In the genomic region with DNA sequence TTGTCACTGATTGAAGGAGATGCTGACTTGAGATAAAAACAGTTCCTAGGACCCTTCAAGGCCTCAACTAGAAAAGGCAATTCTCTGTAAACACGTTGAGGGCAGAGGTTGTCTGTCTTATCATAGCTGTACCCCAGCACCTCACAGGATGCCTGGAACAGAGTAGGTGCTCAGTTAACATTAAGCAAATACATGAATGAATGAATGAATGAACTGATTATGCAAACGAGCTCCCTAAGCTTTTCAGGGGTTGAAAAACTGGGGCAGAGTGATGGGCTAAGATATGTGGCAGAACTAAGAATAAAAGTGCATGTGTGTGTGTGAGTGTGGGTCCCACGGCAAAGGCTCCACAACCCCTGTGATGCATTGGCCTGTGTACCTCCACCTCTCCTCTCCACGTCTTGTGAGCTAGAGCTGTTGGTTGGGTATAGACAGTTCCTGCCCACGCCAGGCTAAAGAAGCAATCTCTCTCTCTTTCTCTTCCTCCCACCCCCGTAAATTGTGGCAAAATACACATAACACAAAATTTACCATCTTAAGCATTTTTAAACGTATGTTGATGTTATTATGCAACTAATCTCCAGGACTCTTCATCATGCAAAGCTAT, we compare ENCODE assay signal across 1 cellular context.
A peak's percentile ranks its signal among the peaks of the same experiment; 100 is the strongest.
TF ChIP-seq lines count a peak whose summit lies in the region.

No MANE protein-coding gene starts in this region.

TF ChIP-seq in K562, 482 proteins besides CTCF, POLR2A, EP300 and RAD21:
- TF ChIP-seq ZNF778 (CRISPR knock-in tag; IDR thresholded peaks at IDR 0.05): no peak
- peak; percentile 86 for TF ChIP-seq ZNF24 (IDR thresholded peaks at IDR 0.05)
- 0 out of 2 replicates have a peak, but pooled peaks have one; percentile 0 for TF ChIP-seq RFX1 (IDR thresholded peaks at IDR 0.05)
